In the genomic region with DNA sequence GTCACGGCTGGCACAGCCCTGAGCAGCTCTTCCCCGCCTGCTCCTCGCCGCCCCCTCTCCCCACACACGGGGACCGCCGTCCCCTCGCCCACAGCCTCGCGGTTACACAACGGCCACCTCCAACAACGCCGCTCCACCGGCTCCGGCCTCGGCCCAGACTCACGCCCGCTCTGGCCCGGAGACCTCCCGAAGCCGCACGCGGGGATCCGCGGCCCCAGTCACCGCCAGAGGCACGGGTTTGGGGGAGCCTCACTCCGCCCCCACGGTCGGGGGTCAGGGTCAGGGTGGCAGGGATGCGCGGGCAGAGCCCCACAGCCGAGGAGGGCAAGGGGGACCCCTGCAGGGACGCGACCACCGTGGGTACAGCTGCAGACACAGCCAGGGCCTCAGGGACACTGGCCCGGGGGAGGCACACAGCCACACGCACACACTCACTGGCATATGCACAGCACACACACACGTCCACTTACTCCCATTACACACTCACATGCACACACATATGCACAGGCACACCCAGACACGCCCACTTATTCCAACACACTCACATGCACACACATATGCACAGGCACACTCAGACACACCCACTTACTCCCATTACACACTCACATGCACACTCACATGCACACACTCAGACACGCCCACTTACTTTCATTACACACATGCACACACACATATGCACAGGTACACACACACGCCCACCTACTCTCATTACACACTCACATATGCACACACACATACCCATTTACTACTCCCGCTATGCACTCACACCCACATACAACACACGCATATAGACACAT, we compare ENCODE assay signal across 23 cellular contexts. TPM values are rescaled to one million over a fixed set of nuclear protein-coding genes. Genes with fewer than 3 reads are reported as not detected.
DNase-seq lines count a peak whose midpoint lies in the region; ATAC-seq, FAIRE-seq and TF ChIP-seq lines count a peak whose summit lies in the region.
"Had no signal": no experiment of that assay in that cellular context is flagged by ENCODE, and none has a peak within 500 bp of the region (broad histone marks: within the 10 kb centered on the region; RNA-seq: fewer than 3 reads in every experiment).

No MANE protein-coding gene starts in this region.

- H3K27ac ChIP-seq in kidney (ENCODE audit: low read depth in 2 of 2, low read length in 2 of 2) (no peak overlapping the region), temporal lobe (ENCODE audit: low read depth, low read length) (peak overlapping the region; percentile 100), thyroid gland (no peak overlapping the region)
- H3K27ac ChIP-seq: ascending aorta, C4-2B, GM23248, suprapubic skin, VCaP had no signal

- TF ChIP-seq CTCF in brain (conservative IDR thresholded peaks at IDR 0.05) = no peak
- TF ChIP-seq CTCF in kidney (IDR thresholded peaks at IDR 0.05; ENCODE audit: borderline replicate concordance, extremely low read depth, insufficient read depth) = no peak
- no peak for TF ChIP-seq CTCF in thyroid gland (IDR thresholded peaks at IDR 0.05)

- intact Hi-C loops in kidney (cut with DNase I) (no loop called here), thyroid gland (cut with DNase I) (no loop called here)

- no peak for FAIRE-seq in kidney (lab: Jason Lieb, UNC)

- peaks cover 3% of the 10 kb centered on the region for H3K36me3 Mint-ChIP-seq in activated naive CD8-positive, alpha-beta T cell
- peaks cover 4% of the 10 kb centered on the region for H3K36me3 Mint-ChIP-seq in activated naive CD8-positive, alpha-beta T cell treated with anti-CD3 and anti-CD28 coated beads for 36 hours
- H3K36me3 Mint-ChIP-seq in brain = peaks cover 14% of the 10 kb centered on the region

- no peak for TF ChIP-seq POLR2A in thyroid gland (IDR thresholded peaks at IDR 0.05)

- H3K27ac Mint-ChIP-seq in activated naive CD8-positive, alpha-beta T cell = no peak overlapping the region
- H3K27ac Mint-ChIP-seq in activated naive CD8-positive, alpha-beta T cell treated with anti-CD3 and anti-CD28 coated beads for 36 hours = no peak overlapping the region
- H3K27ac Mint-ChIP-seq in brain = peak overlapping the region; percentile 91 to 98 (median 95)
- H3K27ac Mint-ChIP-seq: activated T-helper 17 cell treated with anti-CD3 and anti-CD28 coated beads, Interleukin-2, amount 50 U/mL, for 72 hours; dendritic cell treated with granulocyte-macrophage colony-stimulating factor and Interleukin-4, amounts not matched to agents 40 ng/mL and 50 ng/mL, for 4 days had no signal

- H3K4me1 Mint-ChIP-seq in activated naive CD8-positive, alpha-beta T cell (ENCODE audit: low read depth) = peaks cover 23% of the 10 kb centered on the region
- H3K4me1 Mint-ChIP-seq in activated naive CD8-positive, alpha-beta T cell treated with anti-CD3 and anti-CD28 coated beads for 36 hours = peaks cover 12% of the 10 kb centered on the region
- peaks cover 47% of the 10 kb centered on the region for H3K4me1 Mint-ChIP-seq in brain

- 45 to 63% methylated on average over 13 to 29 of the region's 44 CpGs for WGBS in thyroid gland, 2 donors

- DNase-seq in activated naive CD8-positive, alpha-beta T cell treated with anti-CD3 and anti-CD28 coated beads for 36 hours = no peak
- DNase-seq in kidney = peak; percentile 55
- no peak for DNase-seq in stimulated activated naive CD4-positive, alpha-beta T cell (lab: John Stamatoyannopoulos, UW)
- no peak for DNase-seq in thyroid gland
- DNase-seq: 8988T; activated CD8-positive, alpha-beta memory T cell treated with anti-CD3 and anti-CD28 coated beads for 24 hours; GM23248; heart left ventricle; left colon; NCI-H2029 treated with DMSO at 0.1 percent for 48 hours; NCI-H82; RPMI8226 had no signal

- H3K9ac ChIP-seq in kidney (ENCODE audit: low read length in 2 of 2) = no peak overlapping the region
- H3K9ac ChIP-seq: GM23248 had no signal

- H3K4me3 Mint-ChIP-seq in activated naive CD8-positive, alpha-beta T cell = peak overlapping the region; percentile 2
- H3K4me3 Mint-ChIP-seq in activated naive CD8-positive, alpha-beta T cell treated with anti-CD3 and anti-CD28 coated beads for 36 hours = no peak overlapping the region
- H3K4me3 Mint-ChIP-seq in brain = peak overlapping the region; percentile 83 to 91 (median 89)
- H3K4me3 Mint-ChIP-seq: dendritic cell treated with granulocyte-macrophage colony-stimulating factor and Interleukin-4, amounts not matched to agents 40 ng/mL and 50 ng/mL, for 4 days had no signal

- H3K4me3 ChIP-seq in kidney (ENCODE audit: low read length in 2 of 2) = no peak overlapping the region
- no peak overlapping the region for H3K4me3 ChIP-seq in thyroid gland (replicated peaks in 1 of 3)
- H3K4me3 ChIP-seq: ascending aorta, GM23248 had no signal

- no peaks in the 10 kb centered on the region for H3K36me3 ChIP-seq in kidney (ENCODE audit: control insufficient read depth in 1 of 2, insufficient read depth in 2 of 2, low read length in 2 of 2)
- no peaks in the 10 kb centered on the region for H3K36me3 ChIP-seq in thyroid gland
- H3K36me3 ChIP-seq: ascending aorta, heart left ventricle, suprapubic skin had no signal

- no peaks in the 10 kb centered on the region for H3K4me1 ChIP-seq in kidney (ENCODE audit: control insufficient read depth in 1 of 2, insufficient read depth in 1 of 2, low read depth in 1 of 2, low read length in 2 of 2)
- H3K4me1 ChIP-seq in thyroid gland = peaks cover 0 to 7% of the 10 kb centered on the region in 2 donors

- H3K27me3 ChIP-seq in thyroid gland = peaks cover 12% of the 10 kb centered on the region

- H3K9me3 ChIP-seq in kidney (ENCODE audit: control insufficient read depth in 1 of 2, low read length in 2 of 2) (no peaks in the 10 kb centered on the region), thyroid gland (no peaks in the 10 kb centered on the region)
- H3K9me3 ChIP-seq: ascending aorta, heart left ventricle, suprapubic skin had no signal

- no peak for ATAC-seq in GM18867 (IDR thresholded peaks at IDR 0.05; ENCODE audit: unreplicated experiment)
- ATAC-seq: left colon had no signal

- peaks cover 31% of the 10 kb centered on the region for H3K27me3 Mint-ChIP-seq in activated naive CD8-positive, alpha-beta T cell
- peaks cover 36% of the 10 kb centered on the region for H3K27me3 Mint-ChIP-seq in activated naive CD8-positive, alpha-beta T cell treated with anti-CD3 and anti-CD28 coated beads for 36 hours
- peaks cover 15% of the 10 kb centered on the region for H3K27me3 Mint-ChIP-seq in brain

- no peaks in the 10 kb centered on the region for H3K9me3 Mint-ChIP-seq in activated naive CD8-positive, alpha-beta T cell (ENCODE audit: low read depth)
- H3K9me3 Mint-ChIP-seq in activated naive CD8-positive, alpha-beta T cell treated with anti-CD3 and anti-CD28 coated beads for 36 hours = peaks cover 3% of the 10 kb centered on the region
- H3K9me3 Mint-ChIP-seq in brain = peaks cover 0 to 9% (median 4%) of the 10 kb centered on the region in 5 experiments

RNA-seq across cellular contexts. Expression of a gene that starts 1.6 kb away (rescaled TPM):
- total RNA-seq in activated naive CD8-positive, alpha-beta T cell treated with anti-CD3 and anti-CD28 coated beads for 36 hours = 1 to 10 TPM in 1 of 2 experiments, under 1 TPM in 1; 0.98 to 1.8 TPM
- 211 TPM for polyA plus RNA-seq in brain (ENCODE audit: insufficient read depth, low read depth, low replicate concordance)
- 1.5 TPM for total RNA-seq in kidney
- polyA plus RNA-seq in kidney (ENCODE audit: insufficient read depth, low read depth, low replicate concordance) = 1.9 TPM
- 79.7 TPM for total RNA-seq in temporal lobe
- under 1 TPM in 2 of 4 donors, not detected in 2; 0.45 to 0.94 TPM for total RNA-seq in thyroid gland
- total RNA-seq: GM23248, pulmonary artery endothelial cell had no signal

RNA-seq across cellular contexts. Expression of a gene that starts 32.1 kb away (rescaled TPM):
- total RNA-seq in activated naive CD8-positive, alpha-beta T cell treated with anti-CD3 and anti-CD28 coated beads for 36 hours = 100 to 1,000 TPM; 101 to 108 TPM
- polyA plus RNA-seq in brain (ENCODE audit: insufficient read depth, low read depth, low replicate concordance) (30.9 TPM), kidney (ENCODE audit: insufficient read depth, low read depth, low replicate concordance) (48.6 TPM)
- total RNA-seq in kidney (208 TPM), temporal lobe (22.6 TPM), thyroid gland (100 to 1,000 TPM; 124 to 219 (median 157) TPM)

RNA-seq across cellular contexts. Expression of a gene that starts 46.7 kb away (rescaled TPM):
- total RNA-seq in activated naive CD8-positive, alpha-beta T cell treated with anti-CD3 and anti-CD28 coated beads for 36 hours = 1 to 10 TPM; 4.3 to 4.9 TPM
- polyA plus RNA-seq in brain (ENCODE audit: insufficient read depth, low read depth, low replicate concordance) (1.5 TPM), kidney (ENCODE audit: insufficient read depth, low read depth, low replicate concordance) (2.0 TPM)
- total RNA-seq in kidney (6.8 TPM), temporal lobe (2.7 TPM), thyroid gland (1 to 10 TPM; 1.3 to 4.6 (median 3.2) TPM)

RNA-seq across cellular contexts. Expression of a gene that starts 52.2 kb away (rescaled TPM):
- 10 to 100 TPM in 1 of 2 experiments, 1 to 10 TPM in 1; 9.0 to 10.1 TPM for total RNA-seq in activated naive CD8-positive, alpha-beta T cell treated with anti-CD3 and anti-CD28 coated beads for 36 hours
- 4.3 TPM for polyA plus RNA-seq in brain (ENCODE audit: insufficient read depth, low read depth, low replicate concordance)
- total RNA-seq in kidney = 41.9 TPM
- polyA plus RNA-seq in kidney (ENCODE audit: insufficient read depth, low read depth, low replicate concordance) = 4.1 TPM
- 0.98 TPM for total RNA-seq in temporal lobe
- 10 to 100 TPM in 2 of 4 donors, 1 to 10 TPM in 2; 3.1 to 14.5 (median 8.7) TPM for total RNA-seq in thyroid gland
- total RNA-seq: GM23248, pulmonary artery endothelial cell had no signal
- polyA plus RNA-seq: GM23248 had no signal

RNA-seq across cellular contexts. Expression of a gene that starts 56.2 kb away (rescaled TPM):
- under 1 TPM in 1 of 2 experiments, not detected in 1; 0.34 TPM for total RNA-seq in activated naive CD8-positive, alpha-beta T cell treated with anti-CD3 and anti-CD28 coated beads for 36 hours
- polyA plus RNA-seq in brain (ENCODE audit: insufficient read depth, low read depth, low replicate concordance) = 1.4 TPM
- 29.9 TPM for total RNA-seq in kidney
- 19.3 TPM for polyA plus RNA-seq in kidney (ENCODE audit: insufficient read depth, low read depth, low replicate concordance)
- 1.7 TPM for total RNA-seq in temporal lobe
- total RNA-seq in thyroid gland = 10 to 100 TPM in 2 of 4 donors, 1 to 10 TPM in 2; 1.8 to 18.7 (median 12.1) TPM
- total RNA-seq: activated T-helper 17 cell treated with anti-CD3 and anti-CD28 coated beads, Interleukin-2, amount 50 U/mL, for 72 hours had no signal

Comparison
In these comparisons a context has a peak if more than half of its experiments do, and no peak if none do; other contexts are left out.
1. H3K27ac Mint-ChIP-seq: peak in brain (5 of 5); none in activated naive CD8-positive, alpha-beta T cell (single experiment) and activated naive CD8-positive, alpha-beta T cell treated with anti-CD3 and anti-CD28 coated beads for 36 hours (single experiment).
2. RNA of a gene that starts 1.6 kb away (total RNA-seq): 79.7 TPM in temporal lobe (single experiment); 0.98 to 1.8 TPM in activated naive CD8-positive, alpha-beta T cell treated with anti-CD3 and anti-CD28 coated beads for 36 hours, 1.5 TPM in kidney (single experiment) and 0.45 to 0.94 TPM in thyroid gland; every median in the first group is over 10 times any median in the second.